ENCODE assay signal across 17 cellular contexts in the genomic region with DNA sequence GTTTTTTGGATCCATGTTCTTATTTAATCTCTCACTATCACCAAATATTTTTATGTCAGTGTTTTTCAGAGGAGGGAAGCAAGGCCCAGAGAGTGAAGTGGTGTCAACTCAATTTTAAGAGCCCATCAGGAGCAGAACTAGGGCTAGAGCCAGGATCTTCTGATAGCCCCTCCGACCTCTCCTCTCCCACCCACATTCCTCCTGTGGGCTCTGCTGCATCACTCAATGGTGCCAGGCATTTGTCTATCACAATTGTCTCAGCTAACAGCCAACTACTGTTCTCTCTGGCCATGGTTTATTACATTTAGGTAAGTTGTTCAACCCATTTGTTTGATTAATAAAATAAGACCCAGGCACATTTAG.
"Had no signal": no experiment of that assay in that cellular context is flagged by ENCODE, and none has a peak within 500 bp of the region (broad histone marks: within the 10 kb centered on the region; RNA-seq: fewer than 3 reads in every experiment).

No MANE protein-coding gene starts in this region.

- H3K4me1 ChIP-seq: breast epithelium, right lobe of liver had no signal

- DNase-seq: activated CD4-positive, alpha-beta T cell treated with anti-CD3 and anti-CD28 coated beads, Interleukin-2, amount 10 ng/mL, durations not matched to agents 24 days and 14 days; activated CD4-positive, CD25-positive, alpha-beta regulatory T cell; activated CD8-positive, alpha-beta memory T cell treated with anti-CD3 and anti-CD28 coated beads, Interleukin-2, amount 50 U/mL, for 48 hours; activated naive CD8-positive, alpha-beta T cell treated with anti-CD3 and anti-CD28 coated beads, Interleukin-2, amount 10 ng/mL, durations not matched to agents 7 days and 5 days; activated T-cell treated with anti-CD3 and anti-CD28 coated beads, Interleukin-2, amount 50 U/mL, for 72 hours; dorsolateral prefrontal cortex; erythroblast; gastrocnemius medialis; nucleus accumbens; posterior cingulate gyrus; right lobe of liver; stimulated activated naive CD8-positive, alpha-beta T cell treated with anti-CD3 and anti-CD28 coated beads, Interleukin-15, Interleukin-2, amounts not matched to agents 100 U/mL and 50 U/mL, for 24 hours; T-helper 2 cell had no signal

- ATAC-seq: activated T-cell treated with anti-CD3 and anti-CD28 coated beads, Interleukin-2, amount 50 U/mL, for 72 hours; left lobe of liver; natural killer cell treated with Interleukin-12 subunit alpha and Interleukin-12 subunit beta and Interleukin-15 and Interleukin-18, amount 100 ng/mL, for 72 hours; right lobe of liver; stimulated activated naive CD8-positive, alpha-beta T cell treated with anti-CD3 and anti-CD28 coated beads, Interleukin-15, Interleukin-2, amounts not matched to agents 100 U/mL and 50 U/mL, for 24 hours had no signal

- H3K27me3 ChIP-seq: breast epithelium, dorsolateral prefrontal cortex, gastrocnemius medialis, right lobe of liver, suprapubic skin had no signal

- H3K27ac ChIP-seq: breast epithelium, right lobe of liver, suprapubic skin had no signal

- H3K9me3 ChIP-seq: breast epithelium, gastrocnemius medialis, right lobe of liver, suprapubic skin had no signal

- H3K4me3 ChIP-seq: breast epithelium, dorsolateral prefrontal cortex, gastrocnemius medialis, right lobe of liver, suprapubic skin had no signal

- H3K36me3 ChIP-seq: breast epithelium, gastrocnemius medialis, right lobe of liver, suprapubic skin had no signal
